ENCODE assay signal across 16 cellular contexts in genomic region chr9:131555841-131556673, GRCh38. TPM values are rescaled to one million over a fixed set of nuclear protein-coding genes. Genes with fewer than 3 reads are reported as not detected.
DNase-seq lines count a peak whose midpoint lies in the region; ATAC-seq and TF ChIP-seq lines count a peak whose summit lies in the region.
"Had no signal": no experiment of that assay in that cellular context is flagged by ENCODE, and none has a peak within 500 bp of the region (broad histone marks: within the 10 kb centered on the region; RNA-seq: fewer than 3 reads in every experiment).

No MANE protein-coding gene starts in this region.

- POLR2A ChIA-PET in T-cell (lab: Charles Lee) = no interaction called here
- POLR2A ChIA-PET in activated CD4-positive, alpha-beta T cell treated with anti-CD3 and anti-CD28 coated beads, Interleukin-2, amount 10 ng/mL, durations not matched to agents 7 days and 5 days (lab: Charles Lee) = no interaction called here

- H3K4me1 Mint-ChIP-seq in T-cell (peaks cover 4 to 5% (median 5%) of the 10 kb centered on the region in 3 donors), glutamatergic neuron (ENCODE audit: low read depth, unreplicated experiment) (no peaks in the 10 kb centered on the region)
- H3K4me1 Mint-ChIP-seq in central memory CD8-positive, alpha-beta T cell = no peaks in the 10 kb centered on the region
- peaks cover 5% of the 10 kb centered on the region for H3K4me1 Mint-ChIP-seq in activated CD4-positive, alpha-beta T cell treated with anti-CD3 and anti-CD28 coated beads, Interleukin-2, amount 10 ng/mL, durations not matched to agents 7 days and 5 days

- no peak for ATAC-seq in T-cell (replicated peaks in 1 of 4)
- ATAC-seq in central memory CD8-positive, alpha-beta T cell (replicated peaks; ENCODE audit: extremely low read depth, poor library complexity, severe bottlenecking) = no peak
- ATAC-seq: HCT116 had no signal

- H3K27me3 Mint-ChIP-seq in T-cell = peaks cover 32 to 38% of the 10 kb centered on the region in 2 donors
- H3K27me3 Mint-ChIP-seq in central memory CD8-positive, alpha-beta T cell = peaks cover 44% of the 10 kb centered on the region
- H3K27me3 Mint-ChIP-seq in glutamatergic neuron (ENCODE audit: unreplicated experiment) = peaks cover 20% of the 10 kb centered on the region
- peaks cover 35% of the 10 kb centered on the region for H3K27me3 Mint-ChIP-seq in activated CD4-positive, alpha-beta T cell treated with anti-CD3 and anti-CD28 coated beads, Interleukin-2, amount 10 ng/mL, durations not matched to agents 7 days and 5 days

- H3K36me3 Mint-ChIP-seq in T-cell (peaks cover 3% of the 10 kb centered on the region), glutamatergic neuron (ENCODE audit: unreplicated experiment) (peaks cover 16% of the 10 kb centered on the region)
- peaks cover 15% of the 10 kb centered on the region for H3K36me3 Mint-ChIP-seq in central memory CD8-positive, alpha-beta T cell (ENCODE audit: insufficient read depth)
- H3K36me3 Mint-ChIP-seq in activated CD4-positive, alpha-beta T cell treated with anti-CD3 and anti-CD28 coated beads, Interleukin-2, amount 10 ng/mL, durations not matched to agents 7 days and 5 days (ENCODE audit: low read depth) = peaks cover 2% of the 10 kb centered on the region
- H3K36me3 Mint-ChIP-seq: IgD-negative memory B cell had no signal

- CTCF ChIA-PET in T-cell (lab: Charles Lee) = no interaction called here
- CTCF ChIA-PET in activated CD4-positive, alpha-beta T cell treated with anti-CD3 and anti-CD28 coated beads, Interleukin-2, amount 10 ng/mL, durations not matched to agents 7 days and 5 days (lab: Charles Lee) = interaction anchor here (1.2 kb wide), 1 partner anchor 184 kb away, joined by 7 read pairs; no protein-coding TSS in a partner anchor

- intact Hi-C loops in posterior vena cava (cut with DNase I) = no loop called here

- H3K9me3 Mint-ChIP-seq in T-cell (no peaks in the 10 kb centered on the region), glutamatergic neuron (ENCODE audit: unreplicated experiment) (peaks cover 8% of the 10 kb centered on the region)
- no peaks in the 10 kb centered on the region for H3K9me3 Mint-ChIP-seq in central memory CD8-positive, alpha-beta T cell
- H3K9me3 Mint-ChIP-seq in activated CD4-positive, alpha-beta T cell treated with anti-CD3 and anti-CD28 coated beads, Interleukin-2, amount 10 ng/mL, durations not matched to agents 7 days and 5 days = no peaks in the 10 kb centered on the region

- no peak for TF ChIP-seq CTCF in glutamatergic neuron (IDR thresholded peaks at IDR 0.05; ENCODE audit: partially characterized antibody, unreplicated experiment)

- H3K27ac Mint-ChIP-seq in T-cell (peak overlapping the region in 1 of 2 donors; percentile 6), glutamatergic neuron (ENCODE audit: unreplicated experiment) (peak overlapping the region; percentile 8)
- H3K27ac Mint-ChIP-seq in central memory CD8-positive, alpha-beta T cell (ENCODE audit: low read depth) = peak overlapping the region; percentile 20
- H3K27ac Mint-ChIP-seq in activated CD4-positive, alpha-beta T cell treated with anti-CD3 and anti-CD28 coated beads, Interleukin-2, amount 10 ng/mL, durations not matched to agents 7 days and 5 days = no peak overlapping the region

- peak overlapping the region in 2 of 3 donors; percentile 34 for H3K4me3 Mint-ChIP-seq in T-cell
- H3K4me3 Mint-ChIP-seq in central memory CD8-positive, alpha-beta T cell = peak overlapping the region; percentile 49
- no peak overlapping the region for H3K4me3 Mint-ChIP-seq in glutamatergic neuron (ENCODE audit: unreplicated experiment)
- H3K4me3 Mint-ChIP-seq in activated CD4-positive, alpha-beta T cell treated with anti-CD3 and anti-CD28 coated beads, Interleukin-2, amount 10 ng/mL, durations not matched to agents 7 days and 5 days = no peak overlapping the region
- H3K4me3 Mint-ChIP-seq: IgD-negative memory B cell had no signal

- no peak for DNase-seq in T-cell
- DNase-seq in central memory CD8-positive, alpha-beta T cell (ENCODE audit: low spot score in 2 of 2) = no peak
- DNase-seq in glutamatergic neuron = no peak
- peak; percentile 72 for DNase-seq in posterior vena cava (ENCODE audit: low spot score)
- DNase-seq in activated CD4-positive, alpha-beta T cell treated with anti-CD3 and anti-CD28 coated beads, Interleukin-2, amount 10 ng/mL, durations not matched to agents 7 days and 5 days = no peak
- DNase-seq in MV-4-11 (lab: John Stamatoyannopoulos, UW) = no peak
- DNase-seq in HuH-7 (ENCODE audit: low spot score) = no peak
- DNase-seq: BE2C; CD4-positive, alpha-beta memory T cell; COR-L47; DMS153; DMS79 treated with DMSO at 0.1 percent for 48 hours; EL; GOT3 had no signal

RNA-seq across cellular contexts. Expression of gene PRRT1B, which starts 10.7 kb away (rescaled TPM):
- total RNA-seq in T-cell (not detected), glutamatergic neuron (ENCODE audit: unreplicated experiment) (not detected), posterior vena cava (not detected)
- total RNA-seq in activated CD4-positive, alpha-beta T cell treated with anti-CD3 and anti-CD28 coated beads, Interleukin-2, amount 10 ng/mL, durations not matched to agents 7 days and 5 days = not detected
- total RNA-seq: CD4-positive, alpha-beta memory T cell had no signal

RNA-seq across cellular contexts. Expression of gene UCK1, which starts 25.0 kb away (rescaled TPM):
- 10 to 100 TPM; 20.0 to 34.7 (median 32.0) TPM for total RNA-seq in T-cell
- 24.8 TPM for total RNA-seq in glutamatergic neuron (ENCODE audit: unreplicated experiment)
- 10 to 100 TPM; 16.8 to 18.8 TPM for total RNA-seq in posterior vena cava
- total RNA-seq in activated CD4-positive, alpha-beta T cell treated with anti-CD3 and anti-CD28 coated beads, Interleukin-2, amount 10 ng/mL, durations not matched to agents 7 days and 5 days = 10 to 100 TPM; 35.9 to 39.5 TPM

RNA-seq across cellular contexts. Expression of gene POMT1, which starts 53.3 kb away (rescaled TPM):
- total RNA-seq in T-cell (10 to 100 TPM; 45.3 to 74.4 (median 56.9) TPM), glutamatergic neuron (ENCODE audit: unreplicated experiment) (108 TPM), posterior vena cava (10 to 100 TPM; 18.2 to 22.8 TPM)
- 10 to 100 TPM; 47.7 to 54.1 TPM for total RNA-seq in activated CD4-positive, alpha-beta T cell treated with anti-CD3 and anti-CD28 coated beads, Interleukin-2, amount 10 ng/mL, durations not matched to agents 7 days and 5 days

Comparison
In these comparisons a context has a peak if more than half of its experiments do, and no peak if none do; other contexts are left out.
1. H3K4me3 Mint-ChIP-seq: peak in T-cell (2 of 3) and central memory CD8-positive, alpha-beta T cell (single experiment); none in glutamatergic neuron (single experiment) and activated CD4-positive, alpha-beta T cell treated with anti-CD3 and anti-CD28 coated beads, Interleukin-2, amount 10 ng/mL, durations not matched to agents 7 days and 5 days (single experiment).